8 cellular contexts compared by ENCODE assay signal in the genomic region with DNA sequence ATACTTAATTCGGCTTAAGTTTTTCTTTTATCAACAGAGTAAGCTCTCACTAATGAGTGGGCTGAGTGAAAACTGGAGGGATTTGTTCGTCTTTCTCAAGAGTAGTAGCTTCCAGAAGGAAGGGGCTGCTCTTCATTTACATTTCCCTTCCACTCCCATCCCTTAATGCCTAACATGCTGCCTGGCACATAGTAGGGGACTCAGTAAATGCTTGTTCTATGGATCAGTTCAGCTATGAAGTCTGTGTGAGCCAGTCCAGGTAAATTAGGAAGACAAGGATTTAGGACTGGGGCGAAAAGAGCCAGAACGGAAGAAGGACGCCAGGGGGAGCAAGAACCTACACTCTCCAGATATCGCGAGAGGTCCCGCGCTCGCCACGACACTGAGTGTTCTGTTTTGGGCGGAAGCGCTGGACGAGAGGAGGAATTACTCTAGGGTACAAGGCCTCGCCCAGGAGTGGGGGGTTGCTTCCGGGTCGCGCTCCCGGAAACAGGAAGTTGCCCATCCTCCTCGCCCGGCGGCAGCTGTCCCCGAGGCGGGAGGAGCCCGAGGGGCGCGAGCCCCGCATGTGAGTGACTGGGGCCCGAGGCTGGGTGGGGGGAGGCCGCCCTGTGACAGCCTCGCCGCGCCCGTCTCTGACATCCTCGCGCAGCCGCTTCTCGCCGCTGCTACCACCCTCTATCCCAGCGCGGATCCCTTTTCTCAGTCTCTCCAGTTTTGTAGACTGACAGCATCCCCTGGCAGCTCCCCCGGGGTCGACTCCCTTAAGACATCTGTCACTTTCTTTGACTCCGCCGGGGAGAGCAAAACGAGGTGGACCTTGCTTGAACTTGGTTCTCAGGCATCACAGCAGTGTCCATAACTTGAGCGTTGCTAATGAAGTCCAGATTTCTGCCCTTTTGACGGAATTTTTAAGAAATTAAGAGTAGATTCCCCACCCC. TPM values are rescaled to one million over a fixed set of nuclear protein-coding genes. Genes with fewer than 3 reads are reported as not detected.
DNase-seq lines count a peak whose midpoint lies in the region; ATAC-seq, FAIRE-seq and TF ChIP-seq lines count a peak whose summit lies in the region.

A gene with protein sequence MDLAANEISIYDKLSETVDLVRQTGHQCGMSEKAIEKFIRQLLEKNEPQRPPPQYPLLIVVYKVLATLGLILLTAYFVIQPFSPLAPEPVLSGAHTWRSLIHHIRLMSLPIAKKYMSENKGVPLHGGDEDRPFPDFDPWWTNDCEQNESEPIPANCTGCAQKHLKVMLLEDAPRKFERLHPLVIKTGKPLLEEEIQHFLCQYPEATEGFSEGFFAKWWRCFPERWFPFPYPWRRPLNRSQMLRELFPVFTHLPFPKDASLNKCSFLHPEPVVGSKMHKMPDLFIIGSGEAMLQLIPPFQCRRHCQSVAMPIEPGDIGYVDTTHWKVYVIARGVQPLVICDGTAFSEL (plus strand): TSS at position 492 of the 941 bp plus-strand sequence. CDS start 13,493 bp downstream, outside the sequence.

- H4K20me1 ChIP-seq in HepG2 (ENCODE audit: insufficient read depth, low read length), result no peaks in the 10 kb centered on the region

- peak; percentile 97 for FAIRE-seq in HepG2 (lab: Jason Lieb, UNC)

- peak; percentile 42 to 63; a peak in 3 of 4 replicates for TF ChIP-seq POLR2A in HepG2 (IDR thresholded peaks at IDR 0.05; ENCODE audit: insufficient read depth in 1 of 2, low read depth in 2 of 2, low read length in 2 of 2)

- H3K79me2 ChIP-seq in HepG2 (ENCODE audit: insufficient read depth, low read length), result peaks cover 10% of the 10 kb centered on the region

- 2% methylated on average over 26 of the region's 48 CpGs for WGBS in HepG2 (ENCODE audit: low lambda C conversion rate)

- H3K4me3 ChIP-seq in CD4-positive, alpha-beta memory T cell (ENCODE audit: low read length in 2 of 2), result peak within 1 kb of the TSS; percentile 71 to 84
- H3K4me3 ChIP-seq in HepG2 (replicated peaks in 1 of 3; ENCODE audit: insufficient read depth in 1 of 3, low read depth in 2 of 3, low read length in 3 of 3), result peak within 1 kb of the TSS; percentile 77 to 82 (median 77)

- H2AFZ ChIP-seq in HepG2 (ENCODE audit: low read length), result peak within 1 kb of the TSS; percentile 99

- H3K4me2 ChIP-seq in HepG2 (ENCODE audit: low read depth, low read length), result peak within 1 kb of the TSS; percentile 92

- ATAC-seq in GM19397 (IDR thresholded peaks at IDR 0.05; ENCODE audit: unreplicated experiment) (peak; percentile 97), HG03571 (IDR thresholded peaks at IDR 0.05; ENCODE audit: unreplicated experiment) (peak; percentile 95), HepG2 (peak; percentile 99)

- H3K36me3 Mint-ChIP-seq in CD4-positive, alpha-beta memory T cell, result peaks cover 0 to 5% of the 10 kb centered on the region in 2 donors

- intact Hi-C loops in CD4-positive, alpha-beta memory T cell (cut with micrococcal nuclease), result loop anchor here (1.0 kb wide), 9 partner anchors 10 to 372 kb away; a partner anchor contains a TSS
- intact Hi-C loops in HepG2 (cut with micrococcal nuclease; ENCODE audit: unreplicated experiment), result loop anchor here (1.0 to 10.0 kb wide), 4 partner anchors 101 to 325 kb away; a partner anchor contains a TSS

- H3K27ac Mint-ChIP-seq in CD4-positive, alpha-beta memory T cell, result peak within 1 kb of the TSS; percentile 94 to 98 (median 96)

- peak; percentile 98 for TF ChIP-seq CTCF in HepG2 (CRISPR knock-in tag; IDR thresholded peaks at IDR 0.05)

- POLR2A ChIA-PET in CD4-positive, alpha-beta memory T cell (lab: Charles Lee; ENCODE audit: partially characterized antibody), result interaction anchor here (0.7 to 4.0 kb wide), 21 partner anchors 12 to 347 kb away, joined by 3 to 69 read pairs (median 5); a partner anchor contains a TSS
- POLR2A ChIA-PET in HepG2 (lab: Yijun Ruan, JAX), result interaction anchor here (0.8 to 3.6 kb wide), 8 partner anchors 11 to 357 kb away, joined by 3 to 61 read pairs (median 4); a partner anchor contains a TSS

- in situ Hi-C loops in HepG2 (cut with HindIII; ENCODE audit: extremely low pct_ligation_motif_present, low pct_unique_long_range_greater_than_20kb), result loop anchor here (10.0 kb wide), 2 partner anchors 129 to 329 kb away; no protein-coding TSS in a partner anchor

- no peaks in the 10 kb centered on the region for H3K27me3 ChIP-seq in CD4-positive, alpha-beta memory T cell (ENCODE audit: insufficient read depth, low read length)
- H3K27me3 ChIP-seq in HepG2 (ENCODE audit: control insufficient read depth in 1 of 2, insufficient read depth in 2 of 2, low read length in 2 of 2), result no peaks in the 10 kb centered on the region; a peak in 2 of 5 replicates

- no peaks in the 10 kb centered on the region for H3K27me3 Mint-ChIP-seq in CD4-positive, alpha-beta memory T cell

- no peaks in the 10 kb centered on the region for H3K9me3 ChIP-seq in CD4-positive, alpha-beta memory T cell (ENCODE audit: control insufficient read depth in 1 of 2, low read length in 2 of 2)
- peaks cover 3% of the 10 kb centered on the region; the same call in 1 of the 2 replicates for H3K9me3 ChIP-seq in HepG2 (ENCODE audit: low read length)

- DNase-seq in CD4-positive, alpha-beta memory T cell, result peak; percentile 95 to 98 (median 97)
- DNase-seq in NCI-H774 (lab: John Stamatoyannopoulos, UW) (peak; percentile 96), dermis blood vessel endothelial cell (peak; percentile 98), HepG2 (ENCODE audit: low spot score) (peak; percentile 99)
- DNase-seq in activated CD4-positive, alpha-beta T cell treated with anti-CD3 and anti-CD28 coated beads, Interleukin-2, amount 50 U/mL, for 4 hours, result peak; percentile 96 to 97
- DNase-seq in stimulated activated CD4-positive, alpha-beta T cell treated with anti-CD3 and anti-CD28 coated beads, Interleukin-4, amount 100 ng/mL, for 1 hour, result peak; percentile 96

- peak; percentile 63; the same call in 1 of the 2 replicates for TF ChIP-seq RAD21 in HepG2 (CRISPR knock-in tag; IDR thresholded peaks at IDR 0.05)

- H3K9me3 Mint-ChIP-seq in CD4-positive, alpha-beta memory T cell, result no peaks in the 10 kb centered on the region

- peaks cover 50% of the 10 kb centered on the region for H3K4me1 ChIP-seq in CD4-positive, alpha-beta memory T cell (ENCODE audit: insufficient read depth, low read length)
- H3K4me1 ChIP-seq in HepG2 (ENCODE audit: insufficient read depth, low read length), result peaks cover 15% of the 10 kb centered on the region

- no peaks in the 10 kb centered on the region for H3K36me3 ChIP-seq in CD4-positive, alpha-beta memory T cell (ENCODE audit: insufficient read depth, low read length)
- no peaks in the 10 kb centered on the region for H3K36me3 ChIP-seq in HepG2 (replicated peaks in 1 of 2; ENCODE audit: control insufficient read depth in 1 of 2, insufficient read depth in 2 of 2, low read length in 2 of 2)

- H3K4me1 Mint-ChIP-seq in CD4-positive, alpha-beta memory T cell, result peaks cover 23 to 51% (median 39%) of the 10 kb centered on the region in 4 donors

- H3K9ac ChIP-seq in HepG2 (ENCODE audit: insufficient read depth, low read depth, low read length), result peak within 1 kb of the TSS; percentile 75

- TF ChIP-seq EP300 in HepG2 (IDR thresholded peaks at IDR 0.05; ENCODE audit: low read depth in 2 of 2, low read length in 2 of 2), result peak in 1 of 2 experiments; percentile 55; a peak in 2 of 4 replicates
- TF ChIP-seq EP300 in HepG2 (CRISPR knock-in tag; IDR thresholded peaks at IDR 0.05; ENCODE audit: borderline replicate concordance), result peak; percentile 41; the same call in 1 of the 2 replicates

- CTCF ChIA-PET in CD4-positive, alpha-beta memory T cell (lab: Charles Lee; ENCODE audit: partially characterized antibody), result interaction anchor here (0.5 to 8.4 kb wide), 45 partner anchors 9 to 1625 kb away, joined by 3 to 188 read pairs (median 5); a partner anchor contains a TSS
- CTCF ChIA-PET in HepG2 (lab: Yijun Ruan, JAX; ENCODE audit: low intra/inter-chr PET ratio, low total read pairs), result interaction anchor here (1.3 to 1.9 kb wide), 3 partner anchors 11 to 325 kb away, joined by 5 to 23 read pairs (median 9); a partner anchor contains a TSS

- peak within 1 kb of the TSS; percentile 85 for H3K27ac ChIP-seq in CD4-positive, alpha-beta memory T cell (ENCODE audit: low read depth, low read length)
- H3K27ac ChIP-seq in HepG2 (ENCODE audit: extremely low read length, insufficient read depth, low read length), result peak within 1 kb of the TSS; percentile 74

- peak within 1 kb of the TSS; percentile 82 to 93 (median 90) for H3K4me3 Mint-ChIP-seq in CD4-positive, alpha-beta memory T cell

- TSS peak; percentile 68 for BruUV-seq in HepG2 (replicated peaks; lab: Mats Ljungman, UMichigan)

TF ChIP-seq in HepG2, 621 proteins besides CTCF, POLR2A, EP300 and RAD21 (continues in another document):
- TF ChIP-seq ZNF788 (CRISPR knock-in tag; IDR thresholded peaks at IDR 0.05; ENCODE audit: borderline replicate concordance) (peak; percentile 97; the same call in 1 of the 2 replicates), CENPX (CRISPR knock-in tag; IDR thresholded peaks at IDR 0.05) (no peak), TOPORS (CRISPR knock-in tag; IDR thresholded peaks at IDR 0.05) (peak; percentile 78)

RNA-seq across cellular contexts. Expression of the gene that starts here (rescaled TPM):
- total RNA-seq in CD4-positive, alpha-beta memory T cell, result 10 to 100 TPM; 53.0 to 56.0 TPM
- 10 to 100 TPM; 35.4 to 52.8 TPM for polyA plus RNA-seq in CD4-positive, alpha-beta memory T cell
- total RNA-seq in dermis blood vessel endothelial cell (27.7 and 35.8 TPM in 2 replicates), HepG2 (2016; rRNA removed; fragmentation: Illumina TruSeq; extraction: Trizol) (23.9 and 32.2 TPM in 2 replicates)
- 7.9 and 8.2 TPM in 2 replicates for total RNA-seq in HepG2 (2016; cell fraction: cytosol; rRNA removed; fragmentation: Illumina TruSeq; extraction: Trizol; ENCODE audit: low read depth)
- total RNA-seq in HepG2 (2016; cell fraction: insoluble cytoplasmic fraction; rRNA removed; fragmentation: Illumina TruSeq; extraction: Trizol), result 22.0 and 33.0 TPM in 2 replicates
- total RNA-seq in HepG2 (2016; cell fraction: membrane; rRNA removed; fragmentation: Illumina TruSeq; extraction: Trizol), result 14.6 and 15.0 TPM in 2 replicates
- 25.4 and 27.7 TPM in 2 replicates for total RNA-seq in HepG2 (2016; cell fraction: nucleus; rRNA removed; fragmentation: Illumina TruSeq; extraction: Trizol)
- 22.1 and 26.0 TPM in 2 replicates for polyA plus RNA-seq in HepG2 (2011; rRNA removed)
- polyA plus RNA-seq in HepG2 (2011; cell fraction: cytosol; rRNA removed), result 11.4 and 16.3 TPM in 2 replicates
- 12.6 and 14.7 TPM in 2 replicates for polyA plus RNA-seq in HepG2 (2011; cell fraction: nucleus; rRNA removed)
- 24.1 and 25.8 TPM in 2 replicates for polyA plus RNA-seq in HepG2 (2012)
- 6.6 and 6.8 TPM in 2 replicates for polyA plus RNA-seq in HepG2 (2016; cell fraction: cytosol; fragmentation: Illumina TruSeq; extraction: Trizol; ENCODE audit: low read depth)
- 16.8 and 19.4 TPM in 2 replicates for polyA plus RNA-seq in HepG2 (2016; cell fraction: insoluble cytoplasmic fraction; fragmentation: Illumina TruSeq; extraction: Trizol; ENCODE audit: low read depth)
- 10.3 and 12.1 TPM in 2 replicates for polyA plus RNA-seq in HepG2 (2016; cell fraction: membrane; fragmentation: Illumina TruSeq; extraction: Trizol; ENCODE audit: low read depth)
- polyA plus RNA-seq in HepG2 (2016; cell fraction: nucleus; fragmentation: Illumina TruSeq; extraction: Trizol; ENCODE audit: insufficient read depth, low read depth), result 31.1 and 31.6 TPM in 2 replicates
- polyA minus RNA-seq in HepG2 (2011; rRNA and poly(A)+ RNA removed; ENCODE audit: low replicate concordance), result 18.1 and 18.8 TPM in 2 replicates
- 7.6 and 13.6 TPM in 2 replicates for polyA minus RNA-seq in HepG2 (2011; cell fraction: cytosol; rRNA and poly(A)+ RNA removed)
- 6.8 and 8.6 TPM in 2 replicates for polyA minus RNA-seq in HepG2 (2011; cell fraction: nucleus; rRNA and poly(A)+ RNA removed)

Comparison
In these comparisons a context has a peak if more than half of its experiments do, and no peak if none do; other contexts are left out.
1. Peak in every context shown above with its lines: DNase-seq, ATAC-seq, H3K4me3 ChIP-seq and H3K27ac ChIP-seq.